Comparison of ENCODE assay signal across 2 cellular contexts in genomic region chr10:123472606-123473005, GRCh38.
TF ChIP-seq lines count a peak whose summit lies in the region.

No MANE protein-coding gene starts in this region.

TF ChIP-seq in GM23338, 12 proteins besides CTCF, POLR2A, EP300 and RAD21:
- TF ChIP-seq, protein P1, sequence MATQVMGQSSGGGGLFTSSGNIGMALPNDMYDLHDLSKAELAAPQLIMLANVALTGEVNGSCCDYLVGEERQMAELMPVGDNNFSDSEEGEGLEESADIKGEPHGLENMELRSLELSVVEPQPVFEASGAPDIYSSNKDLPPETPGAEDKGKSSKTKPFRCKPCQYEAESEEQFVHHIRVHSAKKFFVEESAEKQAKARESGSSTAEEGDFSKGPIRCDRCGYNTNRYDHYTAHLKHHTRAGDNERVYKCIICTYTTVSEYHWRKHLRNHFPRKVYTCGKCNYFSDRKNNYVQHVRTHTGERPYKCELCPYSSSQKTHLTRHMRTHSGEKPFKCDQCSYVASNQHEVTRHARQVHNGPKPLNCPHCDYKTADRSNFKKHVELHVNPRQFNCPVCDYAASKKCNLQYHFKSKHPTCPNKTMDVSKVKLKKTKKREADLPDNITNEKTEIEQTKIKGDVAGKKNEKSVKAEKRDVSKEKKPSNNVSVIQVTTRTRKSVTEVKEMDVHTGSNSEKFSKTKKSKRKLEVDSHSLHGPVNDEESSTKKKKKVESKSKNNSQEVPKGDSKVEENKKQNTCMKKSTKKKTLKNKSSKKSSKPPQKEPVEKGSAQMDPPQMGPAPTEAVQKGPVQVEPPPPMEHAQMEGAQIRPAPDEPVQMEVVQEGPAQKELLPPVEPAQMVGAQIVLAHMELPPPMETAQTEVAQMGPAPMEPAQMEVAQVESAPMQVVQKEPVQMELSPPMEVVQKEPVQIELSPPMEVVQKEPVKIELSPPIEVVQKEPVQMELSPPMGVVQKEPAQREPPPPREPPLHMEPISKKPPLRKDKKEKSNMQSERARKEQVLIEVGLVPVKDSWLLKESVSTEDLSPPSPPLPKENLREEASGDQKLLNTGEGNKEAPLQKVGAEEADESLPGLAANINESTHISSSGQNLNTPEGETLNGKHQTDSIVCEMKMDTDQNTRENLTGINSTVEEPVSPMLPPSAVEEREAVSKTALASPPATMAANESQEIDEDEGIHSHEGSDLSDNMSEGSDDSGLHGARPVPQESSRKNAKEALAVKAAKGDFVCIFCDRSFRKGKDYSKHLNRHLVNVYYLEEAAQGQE (IDR thresholded peaks at IDR 0.05; ENCODE audit: unreplicated experiment) = peak; percentile 56
- TF ChIP-seq NANOG (IDR thresholded peaks at IDR 0.05; ENCODE audit: borderline replicate concordance) = no peak

TF ChIP-seq in H1, 55 proteins besides CTCF, POLR2A, EP300 and RAD21:
- 0 out of 4 replicates have a peak, but pooled peaks of 1 of the 2 experiments have one; percentile 47 for TF ChIP-seq SIN3A (conservative IDR thresholded peaks at IDR 0.05 in 1 of 2, IDR thresholded peaks at IDR 0.05 in 1 of 2; ENCODE audit: low read depth in 1 of 2, low read length in 2 of 2)
- TF ChIP-seq SAP30 (IDR thresholded peaks at IDR 0.05; ENCODE audit: insufficient read depth, insufficient replicate concordance, low read length) = no peak
- TF ChIP-seq TCF12 (IDR thresholded peaks at IDR 0.05; ENCODE audit: low read depth, low read length) = no peak
TF ChIP-seq in H1: peak in this region for 1.
